Comparison of ENCODE assay signal across 1 cellular context in genomic region chr6:142297996-142298753, GRCh38.
A peak's percentile ranks its signal among the peaks of the same experiment; 100 is the strongest.
TF ChIP-seq lines count a peak whose summit lies in the region.

No MANE protein-coding gene starts in this region.

TF ChIP-seq in HepG2, 621 proteins besides CTCF, POLR2A, EP300 and RAD21 (continued from another document and continues in another):
- no peak for TF ChIP-seq ZBTB37 (CRISPR knock-in tag; IDR thresholded peaks at IDR 0.05)
- TF ChIP-seq CREB3 (CRISPR knock-in tag; IDR thresholded peaks at IDR 0.05), result no peak
- no peak for TF ChIP-seq ZNF576 (CRISPR knock-in tag; IDR thresholded peaks at IDR 0.05)
- no peak for TF ChIP-seq ZNF230 (CRISPR knock-in tag; IDR thresholded peaks at IDR 0.05)
- peak; percentile 99 for TF ChIP-seq GFI1 (CRISPR knock-in tag; IDR thresholded peaks at IDR 0.05; ENCODE audit: borderline replicate concordance)
- no peak for TF ChIP-seq ZNF460 (CRISPR knock-in tag; IDR thresholded peaks at IDR 0.05; ENCODE audit: borderline replicate concordance)
- TF ChIP-seq TEF (CRISPR knock-in tag; IDR thresholded peaks at IDR 0.05), result no peak
- no peak for TF ChIP-seq GLMP (CRISPR knock-in tag; IDR thresholded peaks at IDR 0.05; ENCODE audit: borderline replicate concordance)
- peak; percentile 93 for TF ChIP-seq IRF2 (CRISPR knock-in tag; IDR thresholded peaks at IDR 0.05)
- TF ChIP-seq ZSCAN30 (CRISPR knock-in tag; IDR thresholded peaks at IDR 0.05), result no peak
- TF ChIP-seq ZNF256 (CRISPR knock-in tag; conservative IDR thresholded peaks at IDR 0.05), result no peak
- no peak for TF ChIP-seq NFE2L1 (CRISPR knock-in tag; IDR thresholded peaks at IDR 0.05; ENCODE audit: borderline replicate concordance)
- peak; percentile 82 for TF ChIP-seq TBX2 (CRISPR knock-in tag; IDR thresholded peaks at IDR 0.05; ENCODE audit: borderline replicate concordance)
- TF ChIP-seq SIX1 (CRISPR knock-in tag; IDR thresholded peaks at IDR 0.05; ENCODE audit: borderline replicate concordance), result peak; percentile 63; the same call in 1 of the 2 replicates
- no peak for TF ChIP-seq TP53 (CRISPR knock-in tag; conservative IDR thresholded peaks at IDR 0.05)
- no peak for TF ChIP-seq SOX6 (IDR thresholded peaks at IDR 0.05)
- TF ChIP-seq SOX6 (CRISPR knock-in tag; IDR thresholded peaks at IDR 0.05), result peak; percentile 82
- no peak for TF ChIP-seq ZBTB8A (CRISPR knock-in tag; IDR thresholded peaks at IDR 0.05; ENCODE audit: borderline replicate concordance, low read depth)
- peak; percentile 73 for TF ChIP-seq TCF7 (IDR thresholded peaks at IDR 0.05; ENCODE audit: low read depth)
- TF ChIP-seq HOXA9 (CRISPR knock-in tag; IDR thresholded peaks at IDR 0.05; ENCODE audit: borderline replicate concordance), result no peak
- peak; percentile 76; the same call in 1 of the 2 replicates for TF ChIP-seq NFKBIZ (CRISPR knock-in tag; IDR thresholded peaks at IDR 0.05)
- TF ChIP-seq PCBP1 (IDR thresholded peaks at IDR 0.05; ENCODE audit: borderline replicate concordance, low read depth, low read length), result no peak
- no peak for TF ChIP-seq THAP8 (CRISPR knock-in tag; IDR thresholded peaks at IDR 0.05; ENCODE audit: borderline replicate concordance)
- peak; percentile 82 for TF ChIP-seq HMG20B (CRISPR knock-in tag; conservative IDR thresholded peaks at IDR 0.05)
- TF ChIP-seq ZNF850 (CRISPR knock-in tag; conservative IDR thresholded peaks at IDR 0.05), result no peak
- TF ChIP-seq PREB (CRISPR knock-in tag; IDR thresholded peaks at IDR 0.05), result no peak
- peak; percentile 83; the same call in 1 of the 2 replicates for TF ChIP-seq MIXL1 (CRISPR knock-in tag; IDR thresholded peaks at IDR 0.05)
- TF ChIP-seq ZSCAN22 (CRISPR knock-in tag; IDR thresholded peaks at IDR 0.05), result no peak
- peak; percentile 90; the same call in 1 of the 2 replicates for TF ChIP-seq SNAPC5 (CRISPR knock-in tag; IDR thresholded peaks at IDR 0.05; ENCODE audit: borderline replicate concordance)
- no peak for TF ChIP-seq ZNF639 (CRISPR knock-in tag; conservative IDR thresholded peaks at IDR 0.05)
- no peak for TF ChIP-seq ZFYVE20 (CRISPR knock-in tag; IDR thresholded peaks at IDR 0.05; ENCODE audit: borderline replicate concordance, low read depth)
- TF ChIP-seq FOXO1 (CRISPR knock-in tag; IDR thresholded peaks at IDR 0.05), result peak; percentile 77; the same call in 1 of the 2 replicates
- TF ChIP-seq ZNF709 (CRISPR knock-in tag; IDR thresholded peaks at IDR 0.05), result no peak
- no peak for TF ChIP-seq CEBPZ (IDR thresholded peaks at IDR 0.05; ENCODE audit: low read length)
- TF ChIP-seq ZNF770 (CRISPR knock-in tag; IDR thresholded peaks at IDR 0.05), result no peak
- TF ChIP-seq ZBTB25 (CRISPR knock-in tag; IDR thresholded peaks at IDR 0.05), result no peak
- no peak for TF ChIP-seq KLF12 (CRISPR knock-in tag; IDR thresholded peaks at IDR 0.05; ENCODE audit: borderline replicate concordance)
- TF ChIP-seq RARG (CRISPR knock-in tag; IDR thresholded peaks at IDR 0.05; ENCODE audit: low read depth), result no peak
- no peak for TF ChIP-seq KLF13 (CRISPR knock-in tag; IDR thresholded peaks at IDR 0.05)
- TF ChIP-seq ZNF280B (CRISPR knock-in tag; IDR thresholded peaks at IDR 0.05; ENCODE audit: borderline replicate concordance), result no peak
- TF ChIP-seq PATZ1 (CRISPR knock-in tag; IDR thresholded peaks at IDR 0.05), result 0 out of 2 replicates have a peak, but pooled peaks have one; percentile 9
- TF ChIP-seq GATAD1 (CRISPR knock-in tag; IDR thresholded peaks at IDR 0.05), result 0 out of 2 replicates have a peak, but pooled peaks have one; percentile 27
- no peak for TF ChIP-seq ZEB1 (IDR thresholded peaks at IDR 0.05; ENCODE audit: insufficient replicate concordance, low read depth)
- TF ChIP-seq EED (CRISPR knock-in tag; IDR thresholded peaks at IDR 0.05), result no peak
- TF ChIP-seq KLF15 (CRISPR knock-in tag; IDR thresholded peaks at IDR 0.05; ENCODE audit: borderline replicate concordance), result no peak
- peak; percentile 80; the same call in 1 of the 2 replicates for TF ChIP-seq DPF2 (CRISPR knock-in tag; IDR thresholded peaks at IDR 0.05; ENCODE audit: borderline replicate concordance, low read depth)
